In genomic region chr2:79585701-79586428, GRCh38 we compare ENCODE assay signal across 16 cellular contexts.
DNase-seq lines count a peak whose midpoint lies in the region; ATAC-seq, FAIRE-seq and TF ChIP-seq lines count a peak whose summit lies in the region.
"Had no signal": no experiment of that assay in that cellular context is flagged by ENCODE, and none has a peak within 500 bp of the region (broad histone marks: within the 10 kb centered on the region; RNA-seq: fewer than 3 reads in every experiment).

No MANE protein-coding gene starts in this region.

- TF ChIP-seq CTCF in RWPE1 (conservative IDR thresholded peaks at IDR 0.05; ENCODE audit: low read depth), result no peak
- TF ChIP-seq CTCF in glutamatergic neuron (IDR thresholded peaks at IDR 0.05; ENCODE audit: partially characterized antibody, unreplicated experiment), result no peak

- H3K36me3 Mint-ChIP-seq in stimulated activated naive CD8-positive, alpha-beta T cell treated with anti-CD3 and anti-CD28 coated beads, Interleukin-15, Interleukin-2, amounts not matched to agents 100 ng/mL and 50 ng/mL, for 24 hours (ENCODE audit: low read depth), result no peaks in the 10 kb centered on the region
- no peaks in the 10 kb centered on the region for H3K36me3 Mint-ChIP-seq in glutamatergic neuron (ENCODE audit: unreplicated experiment)
- H3K36me3 Mint-ChIP-seq: type B pancreatic cell had no signal

- peaks cover 11% of the 10 kb centered on the region for H3K9me3 Mint-ChIP-seq in stimulated activated naive CD8-positive, alpha-beta T cell treated with anti-CD3 and anti-CD28 coated beads, Interleukin-15, Interleukin-2, amounts not matched to agents 100 ng/mL and 50 ng/mL, for 24 hours
- H3K9me3 Mint-ChIP-seq in glutamatergic neuron (ENCODE audit: unreplicated experiment), result no peaks in the 10 kb centered on the region
- H3K9me3 Mint-ChIP-seq: type B pancreatic cell had no signal

- CTCF ChIA-PET in RWPE1 (lab: Yijun Ruan, JAX), result no interaction called here

- H3K4me1 Mint-ChIP-seq in stimulated activated naive CD8-positive, alpha-beta T cell treated with anti-CD3 and anti-CD28 coated beads, Interleukin-15, Interleukin-2, amounts not matched to agents 100 ng/mL and 50 ng/mL, for 24 hours (ENCODE audit: low read depth), result no peaks in the 10 kb centered on the region
- H3K4me1 Mint-ChIP-seq in glutamatergic neuron (ENCODE audit: low read depth, unreplicated experiment), result peaks cover 11% of the 10 kb centered on the region

- H3K27ac Mint-ChIP-seq in stimulated activated naive CD8-positive, alpha-beta T cell treated with anti-CD3 and anti-CD28 coated beads, Interleukin-15, Interleukin-2, amounts not matched to agents 100 ng/mL and 50 ng/mL, for 24 hours, result peak overlapping the region; percentile 29
- H3K27ac Mint-ChIP-seq in glutamatergic neuron (ENCODE audit: unreplicated experiment), result no peak overlapping the region
- H3K27ac Mint-ChIP-seq: type B pancreatic cell had no signal

- POLR2A ChIA-PET in RWPE1 (lab: Yijun Ruan, JAX; ENCODE audit: low non-redundant PET), result no interaction called here

- no peak for DNase-seq in stimulated activated naive CD8-positive, alpha-beta T cell treated with anti-CD3 and anti-CD28 coated beads, Interleukin-15, Interleukin-2, amounts not matched to agents 100 U/mL and 50 U/mL, for 24 hours
- DNase-seq in RWPE1 (ENCODE audit: low spot score) (peak; percentile 5), glutamatergic neuron (peak; percentile 21), urothelium cell line (ENCODE audit: low spot score) (peak; percentile 74), middle frontal gyrus (ENCODE audit: extremely low spot score, low spot score) (no peak), NCI-H2196 (lab: John Stamatoyannopoulos, UW; ENCODE audit: unreplicated experiment) (no peak)
- DNase-seq: activated CD4-positive, alpha-beta T cell treated with anti-CD3 and anti-CD28 coated beads for 48 hours; activated T-cell treated with anti-CD3 and anti-CD28 coated beads, Interleukin-2, amount 50 U/mL, for 48 hours; Calu3; mesenchymal stem cell; T-helper 1 cell had no signal

- no peak for FAIRE-seq in urothelium cell line (lab: Jason Lieb, UNC)

- H3K27ac ChIP-seq in RWPE1, result no peak overlapping the region
- H3K27ac ChIP-seq: coronary artery had no signal

- no peaks in the 10 kb centered on the region for H3K27me3 Mint-ChIP-seq in stimulated activated naive CD8-positive, alpha-beta T cell treated with anti-CD3 and anti-CD28 coated beads, Interleukin-15, Interleukin-2, amounts not matched to agents 100 ng/mL and 50 ng/mL, for 24 hours
- H3K27me3 Mint-ChIP-seq in glutamatergic neuron (ENCODE audit: unreplicated experiment), result no peaks in the 10 kb centered on the region

- H3K4me3 Mint-ChIP-seq in stimulated activated naive CD8-positive, alpha-beta T cell treated with anti-CD3 and anti-CD28 coated beads, Interleukin-15, Interleukin-2, amounts not matched to agents 100 ng/mL and 50 ng/mL, for 24 hours, result no peak overlapping the region
- no peak overlapping the region for H3K4me3 Mint-ChIP-seq in glutamatergic neuron (ENCODE audit: unreplicated experiment)
- H3K4me3 Mint-ChIP-seq: type B pancreatic cell had no signal

- ATAC-seq in stimulated activated naive CD8-positive, alpha-beta T cell treated with anti-CD3 and anti-CD28 coated beads, Interleukin-15, Interleukin-2, amounts not matched to agents 100 U/mL and 50 U/mL, for 24 hours, result no peak
- ATAC-seq in GM21360 (IDR thresholded peaks at IDR 0.05; ENCODE audit: unreplicated experiment), result no peak
- ATAC-seq: esophagus mucosa had no signal

Comparison
In these comparisons a context has a peak if more than half of its experiments do, and no peak if none do; other contexts are left out.
1. DNase-seq: peak in RWPE1 (single experiment), glutamatergic neuron (single experiment) and urothelium cell line (single experiment); none in stimulated activated naive CD8-positive, alpha-beta T cell treated with anti-CD3 and anti-CD28 coated beads, Interleukin-15, Interleukin-2, amounts not matched to agents 100 U/mL and 50 U/mL, for 24 hours (single experiment), middle frontal gyrus (single experiment) and NCI-H2196 (single experiment).